Comparison of ENCODE assay signal across 17 cellular contexts in the genomic region with DNA sequence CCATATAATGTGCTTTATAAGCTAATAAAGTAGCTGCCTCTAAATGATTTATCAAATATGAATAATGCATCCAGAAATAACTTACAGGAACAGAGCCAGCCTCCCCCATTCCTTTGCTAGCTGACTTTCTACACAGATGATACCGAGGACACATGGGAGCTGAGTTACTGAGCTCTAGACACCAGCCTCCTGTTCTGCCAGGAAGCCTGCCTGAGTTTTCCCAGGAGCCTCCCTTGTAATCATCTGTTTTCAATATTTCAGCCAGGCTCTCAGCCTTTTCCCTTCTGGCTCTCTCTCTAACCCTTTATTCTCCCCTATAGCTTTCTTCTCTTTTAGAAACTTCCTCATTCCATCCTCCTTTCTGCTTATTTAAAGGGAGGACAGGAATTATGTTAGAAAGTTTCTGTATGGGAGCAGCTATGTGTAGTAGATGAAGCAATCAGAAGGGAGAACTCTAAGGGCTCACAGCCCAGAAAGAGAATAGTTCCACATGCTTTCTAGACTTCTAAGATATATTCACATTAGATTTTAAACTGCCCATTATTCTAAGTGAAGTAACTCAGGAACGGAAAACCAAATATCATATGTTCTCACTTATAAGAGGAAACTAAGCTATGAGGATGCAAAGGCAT.
DNase-seq lines count a peak whose midpoint lies in the region; ATAC-seq and TF ChIP-seq lines count a peak whose summit lies in the region.
"Had no signal": no experiment of that assay in that cellular context is flagged by ENCODE, and none has a peak within 500 bp of the region (broad histone marks: within the 10 kb centered on the region; RNA-seq: fewer than 3 reads in every experiment).

No MANE protein-coding gene starts in this region.

- H3K4me3 ChIP-seq in hepatocyte = no peak overlapping the region
- H3K4me3 ChIP-seq in testis = no peak overlapping the region
- no peak overlapping the region for H3K4me3 ChIP-seq in aorta (ENCODE audit: low read length in 2 of 2)

- DNase-seq in Right ventricle myocardium inferior (ENCODE audit: missing footprints) = peak; percentile 58
- no peak for DNase-seq in cardiac septum (ENCODE audit: low spot score)
- DNase-seq in fibroblast of the conjunctiva (ENCODE audit: low read depth) = peak; percentile 0
- peak; percentile 16 for DNase-seq in hepatocyte (ENCODE audit: low spot score)
- DNase-seq in testis = peak; percentile 46
- no peak for DNase-seq in aorta
- DNase-seq in activated T-cell treated with anti-CD3 and anti-CD28 coated beads, Interleukin-2, amount 50 U/mL, for 48 hours = no peak
- no peak for DNase-seq in activated CD4-positive, CD25-positive, alpha-beta regulatory T cell (lab: John Stamatoyannopoulos, UW)
- DNase-seq: 8988T; Caco-2; CD4-positive, alpha-beta T cell; MM.1S; NCI-H1092; NCI-H2227 treated with DMSO at 0.1 percent for 48 hours; NCI-H510A treated with DMSO at 0.1 percent for 48 hours; NCI-H82; SIG-M5 had no signal

- H3K9me3 ChIP-seq in hepatocyte (ENCODE audit: low read depth) (no peaks in the 10 kb centered on the region), testis (no peaks in the 10 kb centered on the region), aorta (ENCODE audit: control insufficient read depth, low read length) (peaks cover 3% of the 10 kb centered on the region)
- H3K9me3 ChIP-seq: Caco-2 had no signal

- no peak for TF ChIP-seq POLR2A in testis (IDR thresholded peaks at IDR 0.05)

- WGBS in hepatocyte (ENCODE audit: low lambda C conversion rate, missing lambda C conversion rate) = 72% methylated on average over 2 of the region's 2 CpGs
- 54 to 56% methylated on average over 2 of the region's 2 CpGs for WGBS in testis, 2 donors
- WGBS in aorta, 2 donors = 28 to 38% methylated on average over 2 of the region's 2 CpGs

- intact Hi-C loops in Right ventricle myocardium inferior (cut with DNase I) (no loop called here), cardiac septum (cut with DNase I) (no loop called here), testis (cut with DNase I; ENCODE audit: low total_unique reads) (no loop called here), aorta (cut with DNase I) (no loop called here)

- TF ChIP-seq CTCF in hepatocyte (IDR thresholded peaks at IDR 0.05; ENCODE audit: poor library complexity) (no peak), testis (IDR thresholded peaks at IDR 0.05) (no peak)

- H4K20me1 ChIP-seq in hepatocyte (ENCODE audit: insufficient read depth, poor library complexity, severe bottlenecking) = no peaks in the 10 kb centered on the region

- H3K27ac ChIP-seq in hepatocyte (peak overlapping the region; percentile 22), testis (no peak overlapping the region), aorta (ENCODE audit: low read depth in 1 of 2, low read length in 2 of 2) (no peak overlapping the region)

- H3K4me1 ChIP-seq in hepatocyte (ENCODE audit: insufficient read depth) = peaks cover 2% of the 10 kb centered on the region
- H3K4me1 ChIP-seq in testis = no peaks in the 10 kb centered on the region
- H3K4me1 ChIP-seq in aorta (ENCODE audit: control insufficient read depth in 1 of 2, insufficient read depth in 2 of 2, low read length in 2 of 2) = no peaks in the 10 kb centered on the region
- H3K4me1 ChIP-seq: Caco-2 had no signal

- H3K36me3 ChIP-seq in hepatocyte (replicated peaks; ENCODE audit: insufficient read depth, low read depth) (no peaks in the 10 kb centered on the region), testis (ENCODE audit: low read depth, missing control alignments) (no peaks in the 10 kb centered on the region), aorta (ENCODE audit: control insufficient read depth in 1 of 2, insufficient read depth in 2 of 2, low read length in 1 of 2) (peaks cover 0 to 1% of the 10 kb centered on the region in 2 donors)

- ATAC-seq in Right ventricle myocardium inferior (peak; percentile 93), aorta (ENCODE audit: low FRiP score) (no peak)

- H3K27me3 ChIP-seq in hepatocyte = no peaks in the 10 kb centered on the region
- no peaks in the 10 kb centered on the region for H3K27me3 ChIP-seq in testis
- H3K27me3 ChIP-seq in aorta (ENCODE audit: control insufficient read depth in 1 of 2, insufficient read depth in 2 of 2, low read length in 1 of 2) = no peaks in the 10 kb centered on the region

- no peak overlapping the region for H3K4me2 ChIP-seq in hepatocyte

- no peaks in the 10 kb centered on the region for H3K9me2 ChIP-seq in hepatocyte (replicated peaks; ENCODE audit: insufficient read depth)

- no peaks in the 10 kb centered on the region for H3K79me2 ChIP-seq in hepatocyte

- no peak overlapping the region for H2AFZ ChIP-seq in hepatocyte

Comparison
In these comparisons a context has a peak if more than half of its experiments do, and no peak if none do; other contexts are left out.
1. DNase-seq: peak in Right ventricle myocardium inferior (single experiment), fibroblast of the conjunctiva (single experiment), hepatocyte (single experiment) and testis (single experiment); none in cardiac septum (single experiment), aorta (0 of 2), activated T-cell treated with anti-CD3 and anti-CD28 coated beads, Interleukin-2, amount 50 U/mL, for 48 hours (0 of 2) and activated CD4-positive, CD25-positive, alpha-beta regulatory T cell (0 of 4).